ENCODE assay signal across 13 cellular contexts in the genomic region with DNA sequence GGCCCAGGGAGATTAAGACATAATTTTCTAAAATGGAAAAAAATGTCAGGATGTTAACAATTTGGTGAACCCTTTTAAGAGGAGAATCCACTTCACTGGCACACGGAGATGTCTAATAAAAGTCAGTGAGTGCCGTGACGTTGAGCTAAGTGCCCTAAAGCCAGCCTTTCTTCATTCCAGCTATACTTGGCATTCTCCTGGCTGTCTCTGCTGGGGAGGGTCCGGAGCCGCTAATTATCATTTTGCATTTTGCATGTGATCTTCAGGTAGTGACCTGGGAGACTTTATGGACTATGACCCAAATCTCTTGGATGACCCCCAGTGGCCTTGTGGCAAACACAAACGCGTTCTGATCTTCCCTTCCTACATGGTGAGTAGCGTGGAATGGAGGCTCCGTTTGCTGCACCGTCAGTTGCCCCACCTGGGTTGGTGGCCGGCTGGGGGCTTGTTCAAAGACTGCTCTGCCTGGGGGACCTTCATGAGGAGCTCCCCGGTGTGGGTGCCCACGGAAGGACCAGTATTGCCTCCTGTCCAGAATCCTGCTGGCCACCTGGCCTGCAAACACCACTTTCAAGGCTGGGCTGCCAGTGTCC.
DNase-seq lines count a peak whose midpoint lies in the region; ATAC-seq and TF ChIP-seq lines count a peak whose summit lies in the region.
"Had no signal": no experiment of that assay in that cellular context is flagged by ENCODE, and none has a peak within 500 bp of the region (broad histone marks: within the 10 kb centered on the region; RNA-seq: fewer than 3 reads in every experiment).

No MANE protein-coding gene starts in this region.

- TF ChIP-seq POLR2A in vagina (IDR thresholded peaks at IDR 0.05): no peak

- H3K27me3 Mint-ChIP-seq in neural progenitor cell (ENCODE audit: insufficient read depth, low read depth): peaks cover 2% of the 10 kb centered on the region
- H3K27me3 Mint-ChIP-seq: stimulated activated naive CD8-positive, alpha-beta T cell treated with anti-CD3 and anti-CD28 coated beads, Interleukin-15, Interleukin-2, amounts not matched to agents 100 ng/mL and 50 ng/mL, for 24 hours had no signal

- no peak overlapping the region for H3K4me3 Mint-ChIP-seq in neural progenitor cell
- H3K4me3 Mint-ChIP-seq: neural crest cell had no signal

- H3K4me3 ChIP-seq in right atrium auricular region: no peak overlapping the region
- no peak overlapping the region for H3K4me3 ChIP-seq in colonic mucosa
- H3K4me3 ChIP-seq in neural progenitor cell: no peak overlapping the region
- peak overlapping the region in 1 of 2 donors; percentile 48 for H3K4me3 ChIP-seq in vagina
- H3K4me3 ChIP-seq: body of pancreas had no signal

- no peaks in the 10 kb centered on the region for H3K36me3 ChIP-seq in right atrium auricular region
- no peaks in the 10 kb centered on the region for H3K36me3 ChIP-seq in colonic mucosa
- H3K36me3 ChIP-seq in neural progenitor cell: no peaks in the 10 kb centered on the region
- no peaks in the 10 kb centered on the region for H3K36me3 ChIP-seq in vagina

- peaks cover 2% of the 10 kb centered on the region for H3K9me3 Mint-ChIP-seq in neural progenitor cell
- H3K9me3 Mint-ChIP-seq: neural crest cell; stimulated activated naive CD8-positive, alpha-beta T cell treated with anti-CD3 and anti-CD28 coated beads, Interleukin-15, Interleukin-2, amounts not matched to agents 100 ng/mL and 50 ng/mL, for 24 hours had no signal

- no peak overlapping the region for H2AFZ ChIP-seq in neural progenitor cell (replicated peaks)

- DNase-seq in right atrium auricular region (ENCODE audit: low spot score) (no peak), Right ventricle myocardium inferior (ENCODE audit: missing footprints) (no peak), colonic mucosa (no peak), neural progenitor cell (ENCODE audit: low spot score) (no peak), vagina (ENCODE audit: extremely low spot score in 2 of 2) (no peak), HuH-7.5 (ENCODE audit: low spot score) (no peak), NCI-H1048 (lab: John Stamatoyannopoulos, UW) (no peak), SIG-M5 treated with dmso at 0.1 percent for 504 hours (lab: John Stamatoyannopoulos, UW; ENCODE audit: unreplicated experiment) (no peak)
- DNase-seq: AML-193, NCI-H1436 treated with DMSO at 0.1 percent for 48 hours had no signal

- H3F3A ChIP-seq in neural progenitor cell (ENCODE audit: low read depth): peaks cover 14% of the 10 kb centered on the region

- intact Hi-C loops in Right ventricle myocardium inferior (cut with DNase I) (loop anchor here (5.0 to 10.0 kb wide), 2 partner anchors 100 to 118 kb away; a partner anchor contains a TSS), colonic mucosa (cut with DNase I) (no loop called here), vagina (cut with DNase I) (loop anchor here (10.0 kb wide), 1 partner anchor 102 kb away; a partner anchor contains a TSS)

- peaks cover 32% of the 10 kb centered on the region for H3K36me3 Mint-ChIP-seq in neural progenitor cell

- TF ChIP-seq CTCF in right atrium auricular region (IDR thresholded peaks at IDR 0.05) (no peak), colonic mucosa (IDR thresholded peaks at IDR 0.05) (no peak), neural progenitor cell (IDR thresholded peaks at IDR 0.05) (no peak), vagina (IDR thresholded peaks at IDR 0.05) (no peak)

- H4K20me1 ChIP-seq in neural progenitor cell (ENCODE audit: low read depth): no peaks in the 10 kb centered on the region

- ATAC-seq in Right ventricle myocardium inferior: no peak

- no peaks in the 10 kb centered on the region for H3K9me3 ChIP-seq in right atrium auricular region
- no peaks in the 10 kb centered on the region for H3K9me3 ChIP-seq in colonic mucosa
- no peaks in the 10 kb centered on the region for H3K9me3 ChIP-seq in neural progenitor cell (ENCODE audit: low read depth)
- no peaks in the 10 kb centered on the region for H3K9me3 ChIP-seq in vagina
- H3K9me3 ChIP-seq: body of pancreas had no signal

- H3K27ac ChIP-seq in right atrium auricular region: peak overlapping the region; percentile 81 to 85
- H3K27ac ChIP-seq in colonic mucosa: peak overlapping the region; percentile 51
- no peak overlapping the region for H3K27ac ChIP-seq in neural progenitor cell
- peak overlapping the region; percentile 89 for H3K27ac ChIP-seq in vagina

- H3K4me1 Mint-ChIP-seq in neural progenitor cell: peaks cover 37% of the 10 kb centered on the region

- peak overlapping the region; percentile 58 to 79 for H3K9ac ChIP-seq in colonic mucosa (ENCODE audit: low read depth in 2 of 2, low read length in 2 of 2)
- no peak overlapping the region for H3K9ac ChIP-seq in neural progenitor cell

- H3K27me3 ChIP-seq in right atrium auricular region (no peaks in the 10 kb centered on the region), colonic mucosa (no peaks in the 10 kb centered on the region), neural progenitor cell (no peaks in the 10 kb centered on the region), vagina (no peaks in the 10 kb centered on the region)
- H3K27me3 ChIP-seq: body of pancreas had no signal

- H3K4me2 ChIP-seq in neural progenitor cell: no peak overlapping the region

- H3K4me1 ChIP-seq in right atrium auricular region (peaks cover 0 to 26% of the 10 kb centered on the region in 2 donors), colonic mucosa (no peaks in the 10 kb centered on the region), neural progenitor cell (peaks cover 26% of the 10 kb centered on the region), vagina (peaks cover 36% of the 10 kb centered on the region)
- H3K4me1 ChIP-seq: body of pancreas had no signal

- H3K79me2 ChIP-seq in neural progenitor cell (ENCODE audit: low read depth): no peaks in the 10 kb centered on the region

- H3K27ac Mint-ChIP-seq in neural progenitor cell: peak overlapping the region; percentile 69
